Comparison of ENCODE assay signal across 1 cellular context in the genomic region with DNA sequence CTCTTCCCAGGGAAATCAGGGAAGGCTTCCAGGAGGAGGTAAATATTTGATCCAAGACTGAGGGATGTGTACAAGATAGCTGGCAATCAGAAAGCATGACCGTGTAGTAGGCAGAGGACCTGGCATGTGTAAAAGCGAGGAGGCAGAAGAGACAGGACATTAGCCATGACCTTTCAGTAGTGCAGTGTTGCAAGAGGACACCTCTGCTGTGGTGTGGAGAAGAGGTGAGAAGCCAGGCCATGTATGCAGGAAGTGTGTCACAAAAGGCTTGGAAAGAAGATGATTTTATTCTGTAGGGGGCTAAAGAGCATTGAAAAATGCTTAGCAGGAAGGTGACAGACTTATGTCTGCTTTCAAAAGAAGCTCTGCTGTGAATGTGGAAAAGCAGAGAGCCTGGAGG.
TF ChIP-seq lines count a peak whose summit lies in the region.

No MANE protein-coding gene starts in this region.

TF ChIP-seq in H1, 55 proteins besides CTCF, POLR2A, EP300 and RAD21:
- TF ChIP-seq, protein P1, sequence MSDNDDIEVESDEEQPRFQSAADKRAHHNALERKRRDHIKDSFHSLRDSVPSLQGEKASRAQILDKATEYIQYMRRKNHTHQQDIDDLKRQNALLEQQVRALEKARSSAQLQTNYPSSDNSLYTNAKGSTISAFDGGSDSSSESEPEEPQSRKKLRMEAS (IDR thresholded peaks at IDR 0.05), result no peak
- TF ChIP-seq SIX5 (IDR thresholded peaks at IDR 0.05; ENCODE audit: low read depth, low read length) (no peak), NRF1 (IDR thresholded peaks at IDR 0.05; ENCODE audit: low read depth, low read length) (no peak), BCL11A (IDR thresholded peaks at IDR 0.05; ENCODE audit: low read depth in 2 of 2, low read length in 2 of 2) (no peak), RXRA (IDR thresholded peaks at IDR 0.05; ENCODE audit: insufficient read depth, low read depth, low read length) (no peak), CREB1 (IDR thresholded peaks at IDR 0.05) (no peak), CHD2 (IDR thresholded peaks at IDR 0.05; ENCODE audit: low read length) (no peak), SUZ12 (IDR thresholded peaks at IDR 0.05; ENCODE audit: low read length) (no peak)
